ENCODE assay signal across 22 cellular contexts in the genomic region with DNA sequence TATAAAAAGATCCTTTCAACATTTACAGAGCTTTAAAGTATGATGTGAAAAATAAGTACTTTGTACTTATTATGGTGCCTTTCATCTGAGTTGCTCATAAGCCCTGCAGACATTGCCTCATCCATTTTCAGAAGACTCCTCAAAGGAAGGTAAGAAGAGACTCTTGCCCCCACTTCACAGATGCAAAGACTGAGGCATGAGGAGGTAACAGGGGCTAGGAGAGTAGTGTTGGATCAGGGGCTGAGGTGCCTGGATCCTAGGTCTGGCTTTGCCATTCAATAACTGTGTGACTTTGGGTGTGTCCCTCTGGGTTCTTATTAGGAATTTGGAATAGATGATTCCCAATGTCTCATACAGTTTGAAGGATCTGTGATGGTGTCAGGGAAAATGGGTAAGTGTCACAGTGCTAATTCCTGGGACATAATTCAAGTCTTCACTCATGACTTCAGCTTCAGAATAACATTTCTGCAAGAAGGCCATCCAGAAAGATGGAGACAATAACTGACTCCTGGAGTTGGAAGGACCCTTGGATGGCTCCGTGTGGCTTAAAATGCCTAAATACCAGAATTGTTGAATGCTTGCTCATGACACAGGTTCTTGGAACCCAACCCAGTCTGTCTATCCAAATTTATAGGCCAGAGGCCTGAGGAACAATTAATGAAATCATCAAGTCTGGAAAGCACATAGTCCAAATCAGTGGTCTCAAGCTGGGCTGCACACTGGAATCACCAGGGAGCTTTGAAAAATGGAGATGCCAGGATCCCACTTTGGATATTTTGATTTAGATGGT.
"Had no signal": no experiment of that assay in that cellular context is flagged by ENCODE, and none has a peak within 500 bp of the region (broad histone marks: within the 10 kb centered on the region; RNA-seq: fewer than 3 reads in every experiment).

No MANE protein-coding gene starts in this region.

- H3K4me3 ChIP-seq: esophagus muscularis mucosa, heart left ventricle, mucosa of descending colon, neural progenitor cell, ovary, right atrium auricular region, smooth muscle cell, testis, tibial nerve had no signal

- H3K36me3 Mint-ChIP-seq: naive thymus-derived CD8-positive, alpha-beta T cell; neural progenitor cell had no signal

- ATAC-seq: effector memory CD8-positive, alpha-beta T cell; heart left ventricle; left lobe of liver; mucosa of descending colon; naive thymus-derived CD8-positive, alpha-beta T cell; stimulated activated effector memory CD8-positive, alpha-beta T cell treated with anti-CD3 and anti-CD28 coated beads, Interleukin-12 subunit alpha, Interleukin-12 subunit beta, amount 100 ng/mL, for 72 hours; stimulated activated naive CD8-positive, alpha-beta T cell treated with anti-CD3 and anti-CD28 coated beads, Interleukin-15, Interleukin-2, amounts not matched to agents 100 U/mL and 50 U/mL, for 24 hours had no signal

- H3K9me3 Mint-ChIP-seq: dendritic cell treated with granulocyte-macrophage colony-stimulating factor and Interleukin-4, amounts not matched to agents 40 ng/mL and 50 ng/mL, for 4 days; effector memory CD8-positive, alpha-beta T cell; naive thymus-derived CD8-positive, alpha-beta T cell; neural progenitor cell; stimulated activated effector memory CD8-positive, alpha-beta T cell treated with anti-CD3 and anti-CD28 coated beads, Interleukin-12 subunit alpha, Interleukin-12 subunit beta, amount 100 ng/mL, for 72 hours had no signal

- H3K9ac ChIP-seq: neural progenitor cell had no signal

- DNase-seq: cerebellar nuclear complex; effector memory CD8-positive, alpha-beta T cell; heart left ventricle; hippocampal formation; mammary epithelial cell; mucosa of descending colon; naive thymus-derived CD8-positive, alpha-beta T cell; nucleus accumbens; ovary; stimulated activated CD4-positive, alpha-beta T cell treated with anti-CD3 and anti-CD28 coated beads, Interleukin-4, amount 100 ng/mL, for 1 hour; stimulated activated CD8-positive, alpha-beta memory T cell treated with anti-CD3 and anti-CD28 coated beads, Interleukin-4, amount 100 ng/mL, for 48 hours; stimulated activated naive CD8-positive, alpha-beta T cell treated with anti-CD3 and anti-CD28 coated beads, Interleukin-15, Interleukin-2, amounts not matched to agents 100 U/mL and 50 U/mL, for 24 hours; testis had no signal

- H3K4me1 ChIP-seq: esophagus muscularis mucosa, neural progenitor cell, right atrium auricular region, testis, tibial nerve had no signal

- H3K4me3 Mint-ChIP-seq: dendritic cell treated with granulocyte-macrophage colony-stimulating factor and Interleukin-4, amounts not matched to agents 40 ng/mL and 50 ng/mL, for 4 days; effector memory CD8-positive, alpha-beta T cell; naive thymus-derived CD8-positive, alpha-beta T cell; neural progenitor cell; stimulated activated effector memory CD8-positive, alpha-beta T cell treated with anti-CD3 and anti-CD28 coated beads, Interleukin-12 subunit alpha, Interleukin-12 subunit beta, amount 100 ng/mL, for 72 hours had no signal

- H3K27me3 Mint-ChIP-seq: naive thymus-derived CD8-positive, alpha-beta T cell had no signal

- H3K27ac Mint-ChIP-seq: dendritic cell treated with granulocyte-macrophage colony-stimulating factor and Interleukin-4, amounts not matched to agents 40 ng/mL and 50 ng/mL, for 4 days; effector memory CD8-positive, alpha-beta T cell; neural progenitor cell; stimulated activated effector memory CD8-positive, alpha-beta T cell treated with anti-CD3 and anti-CD28 coated beads, Interleukin-12 subunit alpha, Interleukin-12 subunit beta, amount 100 ng/mL, for 72 hours had no signal

- H3K27me3 ChIP-seq: neural progenitor cell, ovary, right atrium auricular region, testis, tibial nerve had no signal

- H3K4me2 ChIP-seq: neural progenitor cell, smooth muscle cell had no signal

- H3K36me3 ChIP-seq: esophagus muscularis mucosa, heart left ventricle, neural progenitor cell, ovary, right atrium auricular region, tibial nerve had no signal

- H3K27ac ChIP-seq: epithelial cell of prostate, esophagus muscularis mucosa, heart left ventricle, neural progenitor cell, ovary, right atrium auricular region, testis, tibial nerve had no signal
